ENCODE assay signal across 19 cellular contexts in genomic region chr20:24630486-24631172, GRCh38.
"Had no signal": no experiment of that assay in that cellular context is flagged by ENCODE, and none has a peak within 500 bp of the region (broad histone marks: within the 10 kb centered on the region; RNA-seq: fewer than 3 reads in every experiment).

No MANE protein-coding gene starts in this region.

- H3K4me1 ChIP-seq: Peyer's patch had no signal

- H3K36me3 Mint-ChIP-seq: activated CD4-positive, alpha-beta memory T cell treated with anti-CD3 and anti-CD28 coated beads for 36 hours; activated naive CD4-positive, alpha-beta T cell treated with anti-CD3 and anti-CD28 coated beads, Interleukin-2, amount 10 ng/mL, durations not matched to agents 7 days and 5 days; activated naive CD8-positive, alpha-beta T cell treated with anti-CD3 and anti-CD28 coated beads for 36 hours had no signal

- H3K9me3 ChIP-seq: Peyer's patch had no signal

- DNase-seq: activated CD4-positive, alpha-beta memory T cell treated with anti-CD3 and anti-CD28 coated beads for 36 hours; activated CD4-positive, alpha-beta T cell treated with anti-CD3 and anti-CD28 coated beads, Interleukin-2, amount 10 ng/mL, durations not matched to agents 7 days and 5 days; activated CD4-positive, CD25-positive, alpha-beta regulatory T cell; activated gamma-delta T cell treated with Interleukin-2 at 50 U/mL for 16 hours; activated naive CD4-positive, alpha-beta T cell treated with anti-CD3 and anti-CD28 coated beads, Interleukin-2, amount 10 ng/mL, durations not matched to agents 7 days and 5 days; activated naive CD8-positive, alpha-beta T cell treated with anti-CD3 and anti-CD28 coated beads for 36 hours; activated T-cell treated with anti-CD3 and anti-CD28 coated beads, Interleukin-2, amount 50 U/mL, for 72 hours; brain microvascular endothelial cell; Kasumi-1; NCI-H1105 treated with DMSO at 0.1 percent for 48 hours; NCI-H1436 treated with DMSO at 0.1 percent for 48 hours; NCI-H187 treated with DMSO at 0.1 percent for 48 hours; NCI-H2081 treated with DMSO at 0.1 percent for 48 hours; NCI-H446; Peyer's patch; T1000 had no signal

- H3K9me3 Mint-ChIP-seq: activated CD4-positive, alpha-beta memory T cell treated with anti-CD3 and anti-CD28 coated beads for 36 hours; activated CD4-positive, alpha-beta T cell treated with anti-CD3 and anti-CD28 coated beads, Interleukin-2, amount 10 ng/mL, durations not matched to agents 7 days and 5 days; activated naive CD4-positive, alpha-beta T cell treated with anti-CD3 and anti-CD28 coated beads, Interleukin-2, amount 10 ng/mL, durations not matched to agents 7 days and 5 days; activated naive CD8-positive, alpha-beta T cell treated with anti-CD3 and anti-CD28 coated beads for 36 hours; activated T-cell treated with anti-CD3 and anti-CD28 coated beads, Interleukin-2, amount 50 U/mL, for 72 hours; activated T-helper 2 cell treated with anti-CD3 and anti-CD28 coated beads, Interferon-gamma antibody, Interleukin-2, Interleukin-4, amounts not matched to agents 10 μg/mL and 5 μg/mL and 100 μg/mL, durations not matched to agents 14 hours and 24 hours and 36 hours; T-helper 1 cell treated with Interleukin-12 subunit alpha and Interleukin-12 subunit beta and Interleukin-4 antibody, amounts not matched to agents 30 μg/mL and 1 μg/mL, for 36 hours had no signal

- H3K27ac ChIP-seq: brain microvascular endothelial cell, cardiac muscle cell, Peyer's patch had no signal

- ATAC-seq: activated T-cell treated with anti-CD3 and anti-CD28 coated beads, Interleukin-2, amount 50 U/mL, for 72 hours had no signal

- H3K27ac Mint-ChIP-seq: activated CD4-positive, alpha-beta memory T cell treated with anti-CD3 and anti-CD28 coated beads for 36 hours; activated CD4-positive, alpha-beta T cell treated with anti-CD3 and anti-CD28 coated beads, Interleukin-2, amount 10 ng/mL, durations not matched to agents 7 days and 5 days; activated naive CD4-positive, alpha-beta T cell treated with anti-CD3 and anti-CD28 coated beads, Interleukin-2, amount 10 ng/mL, durations not matched to agents 7 days and 5 days; activated naive CD8-positive, alpha-beta T cell treated with anti-CD3 and anti-CD28 coated beads for 36 hours; activated T-cell treated with anti-CD3 and anti-CD28 coated beads, Interleukin-2, amount 50 U/mL, for 72 hours; activated T-helper 2 cell treated with anti-CD3 and anti-CD28 coated beads, Interferon-gamma antibody, Interleukin-2, Interleukin-4, amounts not matched to agents 10 μg/mL and 5 μg/mL and 100 μg/mL, durations not matched to agents 14 hours and 24 hours and 36 hours; T-helper 1 cell treated with Interleukin-12 subunit alpha and Interleukin-12 subunit beta and Interleukin-4 antibody, amounts not matched to agents 30 μg/mL and 1 μg/mL, for 36 hours had no signal

- H3K36me3 ChIP-seq: brain microvascular endothelial cell, cardiac muscle cell, Peyer's patch had no signal

- H3K4me3 ChIP-seq: cardiac muscle cell, Peyer's patch had no signal

- H3K27me3 Mint-ChIP-seq: activated CD4-positive, alpha-beta T cell treated with anti-CD3 and anti-CD28 coated beads, Interleukin-2, amount 10 ng/mL, durations not matched to agents 7 days and 5 days; activated naive CD8-positive, alpha-beta T cell treated with anti-CD3 and anti-CD28 coated beads for 36 hours had no signal

- H3K4me3 Mint-ChIP-seq: activated CD4-positive, alpha-beta memory T cell treated with anti-CD3 and anti-CD28 coated beads for 36 hours; activated CD4-positive, alpha-beta T cell treated with anti-CD3 and anti-CD28 coated beads, Interleukin-2, amount 10 ng/mL, durations not matched to agents 7 days and 5 days; activated naive CD4-positive, alpha-beta T cell treated with anti-CD3 and anti-CD28 coated beads, Interleukin-2, amount 10 ng/mL, durations not matched to agents 7 days and 5 days; activated naive CD8-positive, alpha-beta T cell treated with anti-CD3 and anti-CD28 coated beads for 36 hours; activated T-cell treated with anti-CD3 and anti-CD28 coated beads, Interleukin-2, amount 50 U/mL, for 72 hours; T-helper 1 cell treated with Interleukin-12 subunit alpha and Interleukin-12 subunit beta and Interleukin-4 antibody, amounts not matched to agents 30 μg/mL and 1 μg/mL, for 36 hours had no signal

- H3K27me3 ChIP-seq: brain microvascular endothelial cell, cardiac muscle cell, Peyer's patch had no signal
